In genomic region chr17:42460371-42460770, GRCh38 we compare ENCODE assay signal across 8 cellular contexts. TPM values are rescaled to one million over a fixed set of nuclear protein-coding genes. Genes with fewer than 3 reads are reported as not detected.
DNase-seq lines count a peak whose midpoint lies in the region; ATAC-seq and TF ChIP-seq lines count a peak whose summit lies in the region.

No MANE protein-coding gene starts in this region.

- H3K9ac ChIP-seq in neuronal stem cell (ENCODE audit: low read depth, low read length, poor library complexity), result no peak overlapping the region

- no peak overlapping the region for H3K27ac Mint-ChIP-seq in nephron progenitor cell
- H3K27ac Mint-ChIP-seq in effector memory CD8-positive, alpha-beta T cell, result no peak overlapping the region

- H3K9me3 ChIP-seq in neuronal stem cell (replicated peaks in 1 of 2; ENCODE audit: control insufficient read depth in 2 of 2, insufficient read depth in 1 of 2, low read depth in 1 of 2, low read length in 2 of 2), result no peaks in the 10 kb centered on the region

- no peaks in the 10 kb centered on the region for H3K27me3 ChIP-seq in neuronal stem cell (ENCODE audit: control insufficient read depth in 3 of 3, insufficient read depth in 3 of 3, low read depth in 1 of 3, low read length in 3 of 3)

- H3K4me3 ChIP-seq in AG10803 (ENCODE audit: low read length) (peak overlapping the region; percentile 88), choroid plexus epithelial cell (ENCODE audit: low read depth, low read length) (peak overlapping the region; percentile 82), neuronal stem cell (ENCODE audit: low read length in 2 of 2) (peak overlapping the region in 1 of 2 donors; percentile 77)

- H3K4me1 Mint-ChIP-seq in nephron progenitor cell, result peaks cover 39% of the 10 kb centered on the region
- H3K4me1 Mint-ChIP-seq in effector memory CD8-positive, alpha-beta T cell (ENCODE audit: low read depth in 2 of 2), result peaks cover 29 to 35% of the 10 kb centered on the region in 2 donors

- no peak overlapping the region for H2BK15ac ChIP-seq in neuronal stem cell (ENCODE audit: low read length)

- H3K18ac ChIP-seq in neuronal stem cell (ENCODE audit: low read length), result no peak overlapping the region

- no peak overlapping the region for H2BK5ac ChIP-seq in neuronal stem cell (ENCODE audit: low read length)

- H3K4me3 Mint-ChIP-seq in nephron progenitor cell, result peak overlapping the region; percentile 95
- peak overlapping the region in 1 of 2 donors; percentile 91 for H3K4me3 Mint-ChIP-seq in effector memory CD8-positive, alpha-beta T cell

- no peak overlapping the region for H3K27ac ChIP-seq in neuronal stem cell (replicated peaks; ENCODE audit: low read length)

- no peak overlapping the region for H4K91ac ChIP-seq in neuronal stem cell (ENCODE audit: low read depth, low read length, poor library complexity)

- TF ChIP-seq CTCF in AG10803 (conservative IDR thresholded peaks at IDR 0.05; ENCODE audit: low read length), result no peak
- no peak for TF ChIP-seq CTCF in choroid plexus epithelial cell (conservative IDR thresholded peaks at IDR 0.05; ENCODE audit: low read depth, low read length)
- no peak for TF ChIP-seq CTCF in nephron progenitor cell (IDR thresholded peaks at IDR 0.05)

- H3K9me3 Mint-ChIP-seq in nephron progenitor cell, result no peaks in the 10 kb centered on the region
- H3K9me3 Mint-ChIP-seq in effector memory CD8-positive, alpha-beta T cell, result no peaks in the 10 kb centered on the region

- no peaks in the 10 kb centered on the region for H3K79me1 ChIP-seq in neuronal stem cell (ENCODE audit: low read depth, low read length)

- DNase-seq in AG10803 (ENCODE audit: low read depth) (no peak), KBM-7 (peak; percentile 33), choroid plexus epithelial cell (ENCODE audit: low read depth) (no peak), nephron progenitor cell (no peak), neuronal stem cell (ENCODE audit: low spot score) (no peak), ecto neural progenitor cell (ENCODE audit: low spot score) (no peak)
- DNase-seq in effector memory CD8-positive, alpha-beta T cell, result no peak

- H3K36me3 Mint-ChIP-seq in nephron progenitor cell (ENCODE audit: low read depth), result peaks cover 8% of the 10 kb centered on the region
- H3K36me3 Mint-ChIP-seq in effector memory CD8-positive, alpha-beta T cell (ENCODE audit: insufficient read depth), result peaks cover 34% of the 10 kb centered on the region

- H2AFZ ChIP-seq in neuronal stem cell (ENCODE audit: low read length), result no peak overlapping the region

- H3K36me3 ChIP-seq in neuronal stem cell (replicated peaks in 1 of 2; ENCODE audit: control insufficient read depth in 2 of 2, insufficient read depth in 2 of 2, low read length in 2 of 2), result peaks cover 0 to 32% of the 10 kb centered on the region in 2 donors

- WGBS in neuronal stem cell (ENCODE audit: extremely low coverage in 2 of 2, insufficient read length in 2 of 2, insufficient replicate concordance in 1 of 2), 2 donors, result no CpG with 5 or more reads among the region's 1 CpG

- H3K23ac ChIP-seq in neuronal stem cell (ENCODE audit: low read depth, low read length, poor library complexity), result no peak overlapping the region

- in situ Hi-C loops in KBM-7 (cut with MboI; ENCODE audit: low pct_unique_long_range_greater_than_20kb, low sequenced_read_pairs), result no loop called here

- no peak overlapping the region for H2BK120ac ChIP-seq in neuronal stem cell (ENCODE audit: low read depth, low read length)

- H3K4ac ChIP-seq in neuronal stem cell (ENCODE audit: low read length), result no peak overlapping the region

- no peak for ATAC-seq in HG03135 (IDR thresholded peaks at IDR 0.05; ENCODE audit: unreplicated experiment)
- no peak for ATAC-seq in effector memory CD8-positive, alpha-beta T cell (replicated peaks)

- no peak overlapping the region for H2AK5ac ChIP-seq in neuronal stem cell (ENCODE audit: low read depth, low read length)

- no peak overlapping the region for H2BK12ac ChIP-seq in neuronal stem cell (ENCODE audit: low read length)

- no peak overlapping the region for H3K14ac ChIP-seq in neuronal stem cell (ENCODE audit: low read length)

- H3K27me3 Mint-ChIP-seq in nephron progenitor cell (ENCODE audit: low read depth, poor library complexity), result peaks cover 4% of the 10 kb centered on the region
- H3K27me3 Mint-ChIP-seq in effector memory CD8-positive, alpha-beta T cell, result peaks cover 7 to 26% of the 10 kb centered on the region in 2 donors

- H4K8ac ChIP-seq in neuronal stem cell (ENCODE audit: low read depth, low read length), result no peak overlapping the region

- peaks cover 6 to 14% of the 10 kb centered on the region in 2 donors for H3K4me1 ChIP-seq in neuronal stem cell (ENCODE audit: control insufficient read depth in 2 of 2, insufficient read depth in 1 of 2, low read depth in 1 of 2, low read length in 2 of 2)

- no peak overlapping the region for H3K4me2 ChIP-seq in neuronal stem cell (ENCODE audit: insufficient read depth, low read length, poor library complexity, severe bottlenecking)

RNA-seq across cellular contexts. Expression of gene ATP6V0A1, which starts 1.7 kb away (rescaled TPM):
- 25.0 TPM for polyA plus RNA-seq in neuronal stem cell (2013, experiment 1 of 2)
- polyA plus RNA-seq in neuronal stem cell (2013, experiment 2 of 2), result 27.7 TPM

RNA-seq across cellular contexts. Expression of gene CAVIN1, which starts 37.3 kb away (rescaled TPM):
- polyA plus RNA-seq in neuronal stem cell (2013, experiment 1 of 2), result 12.7 TPM
- 12.6 TPM for polyA plus RNA-seq in neuronal stem cell (2013, experiment 2 of 2)
